In genomic region chr14:56271988-56272387, GRCh38 we compare ENCODE assay signal across 15 cellular contexts.
DNase-seq lines count a peak whose midpoint lies in the region; ATAC-seq and TF ChIP-seq lines count a peak whose summit lies in the region.
"Had no signal": no experiment of that assay in that cellular context is flagged by ENCODE, and none has a peak within 500 bp of the region (broad histone marks: within the 10 kb centered on the region; RNA-seq: fewer than 3 reads in every experiment).

No MANE protein-coding gene starts in this region.

- H3K9me3 ChIP-seq in esophagus squamous epithelium = no peaks in the 10 kb centered on the region
- H3K9me3 ChIP-seq: BLaER1 had no signal

- H3K4me3 ChIP-seq in AG09309 (ENCODE audit: control insufficient read depth, low read depth, low read length) (no peak overlapping the region), cardiac fibroblast (replicated peaks in 1 of 2; ENCODE audit: low read depth in 2 of 2, low read length in 2 of 2) (no peak overlapping the region), esophagus squamous epithelium (no peak overlapping the region)
- H3K4me3 ChIP-seq: BLaER1 had no signal

- ATAC-seq in GM19395 (IDR thresholded peaks at IDR 0.05; ENCODE audit: unreplicated experiment) = no peak
- ATAC-seq in HG03460 (IDR thresholded peaks at IDR 0.05; ENCODE audit: unreplicated experiment) = no peak
- ATAC-seq: HCT116 had no signal

- DNase-seq in AG09309 (ENCODE audit: low read depth) (peak; percentile 63), LHCN-M2 (ENCODE audit: low read depth) (peak; percentile 41), cardiac fibroblast (ENCODE audit: low read depth in 2 of 2) (peak; percentile 52 to 96), lung microvascular endothelial cell (ENCODE audit: low read depth in 2 of 2) (peak; percentile 68 to 93), hypothalamus (lab: John Stamatoyannopoulos, UW) (no peak), esophagus squamous epithelium (lab: John Stamatoyannopoulos, UW) (no peak)
- DNase-seq: activated gamma-delta T cell, foreskin melanocyte, immature natural killer cell, NCI-H82, Right ventricle myocardium superior had no signal

- H3K36me3 ChIP-seq in esophagus squamous epithelium = no peaks in the 10 kb centered on the region

- WGBS in esophagus squamous epithelium, 2 donors = 82 to 83% methylated on average over 6 of the region's 6 CpGs

- no peak overlapping the region for H3K27ac ChIP-seq in esophagus squamous epithelium
- H3K27ac ChIP-seq: BLaER1 had no signal

- H3K27me3 ChIP-seq in esophagus squamous epithelium = no peaks in the 10 kb centered on the region
- H3K27me3 ChIP-seq: BLaER1 had no signal

- TF ChIP-seq POLR2A in esophagus squamous epithelium (IDR thresholded peaks at IDR 0.05) = no peak

- TF ChIP-seq CTCF in AG09309 (IDR thresholded peaks at IDR 0.05; ENCODE audit: control insufficient read depth, insufficient read depth, low read depth, low read length, missing control alignments) = no peak
- no peak for TF ChIP-seq CTCF in cardiac fibroblast (IDR thresholded peaks at IDR 0.05; ENCODE audit: low read depth, low read length)
- TF ChIP-seq CTCF in esophagus squamous epithelium (IDR thresholded peaks at IDR 0.05) = no peak

- H3K4me1 ChIP-seq in esophagus squamous epithelium = no peaks in the 10 kb centered on the region
- H3K4me1 ChIP-seq: BLaER1 had no signal

- intact Hi-C loops in esophagus squamous epithelium (cut with DNase I) = no loop called here

Comparison
In these comparisons a context has a peak if more than half of its experiments do, and no peak if none do; other contexts are left out.
1. DNase-seq: peak in AG09309 (single experiment), LHCN-M2 (single experiment), cardiac fibroblast (2 of 2) and lung microvascular endothelial cell (2 of 2); none in hypothalamus (0 of 51) and esophagus squamous epithelium (single experiment).